In genomic region chr20:54368578-54368977, GRCh38 we compare ENCODE assay signal across 11 cellular contexts.
"Had no signal": no experiment of that assay in that cellular context is flagged by ENCODE, and none has a peak within 500 bp of the region (broad histone marks: within the 10 kb centered on the region; RNA-seq: fewer than 3 reads in every experiment).

No MANE protein-coding gene starts in this region.

- H3K4me3 ChIP-seq: ascending aorta, upper lobe of right lung had no signal

- H3K4me3 Mint-ChIP-seq: activated T-helper 1 cell treated with anti-CD3 and anti-CD28 coated beads, Interleukin-12 subunit alpha, Interleukin-12 subunit beta, Interleukin-2, Interleukin-4 antibody, amounts not matched to agents 30 ng/mL and 10 ng/mL and 1 ng/mL, durations not matched to agents 14 hours and 24 hours and 36 hours; natural killer cell treated with Interleukin-12 subunit alpha and Interleukin-12 subunit beta and Interleukin-15 and Interleukin-18, amount 100 ng/mL, for 72 hours had no signal

- H3K9me3 Mint-ChIP-seq: natural killer cell treated with Interleukin-12 subunit alpha and Interleukin-12 subunit beta and Interleukin-15 and Interleukin-18, amount 100 ng/mL, for 72 hours had no signal

- H3K27ac ChIP-seq: ascending aorta, upper lobe of right lung, WERI-Rb-1 had no signal

- H3K4me1 ChIP-seq: ascending aorta, upper lobe of right lung had no signal

- DNase-seq: activated CD4-positive, alpha-beta T cell treated with anti-CD3 and anti-CD28 coated beads for 48 hours; activated naive CD4-positive, alpha-beta T cell; stimulated activated CD4-positive, alpha-beta T cell treated with anti-CD3 and anti-CD28 coated beads, Interleukin-4, amount 100 ng/mL, for 1 hour; stimulated activated CD8-positive, alpha-beta memory T cell treated with anti-CD3 and anti-CD28 coated beads, Interleukin-4, amount 100 ng/mL, for 48 hours; stimulated activated naive CD8-positive, alpha-beta T cell treated with anti-CD3 and anti-CD28 coated beads, Interleukin-15, Interleukin-2, amounts not matched to agents 100 U/mL and 50 U/mL, for 24 hours; T-helper 1 cell; upper lobe of right lung; WERI-Rb-1 had no signal

- H3K27me3 ChIP-seq: ascending aorta, upper lobe of right lung had no signal

- H3K27ac Mint-ChIP-seq: activated T-helper 1 cell treated with anti-CD3 and anti-CD28 coated beads, Interleukin-12 subunit alpha, Interleukin-12 subunit beta, Interleukin-2, Interleukin-4 antibody, amounts not matched to agents 30 ng/mL and 10 ng/mL and 1 ng/mL, durations not matched to agents 14 hours and 24 hours and 36 hours; natural killer cell treated with Interleukin-12 subunit alpha and Interleukin-12 subunit beta and Interleukin-15 and Interleukin-18, amount 100 ng/mL, for 72 hours had no signal

- H3K36me3 Mint-ChIP-seq: natural killer cell treated with Interleukin-12 subunit alpha and Interleukin-12 subunit beta and Interleukin-15 and Interleukin-18, amount 100 ng/mL, for 72 hours had no signal

- ATAC-seq: natural killer cell treated with Interleukin-12 subunit alpha and Interleukin-12 subunit beta and Interleukin-15 and Interleukin-18, amount 100 ng/mL, for 72 hours; stimulated activated naive CD8-positive, alpha-beta T cell treated with anti-CD3 and anti-CD28 coated beads, Interleukin-15, Interleukin-2, amounts not matched to agents 100 U/mL and 50 U/mL, for 24 hours; upper lobe of right lung had no signal

- H3K36me3 ChIP-seq: ascending aorta, upper lobe of right lung, WERI-Rb-1 had no signal
